ENCODE assay signal across 16 cellular contexts in the genomic region with DNA sequence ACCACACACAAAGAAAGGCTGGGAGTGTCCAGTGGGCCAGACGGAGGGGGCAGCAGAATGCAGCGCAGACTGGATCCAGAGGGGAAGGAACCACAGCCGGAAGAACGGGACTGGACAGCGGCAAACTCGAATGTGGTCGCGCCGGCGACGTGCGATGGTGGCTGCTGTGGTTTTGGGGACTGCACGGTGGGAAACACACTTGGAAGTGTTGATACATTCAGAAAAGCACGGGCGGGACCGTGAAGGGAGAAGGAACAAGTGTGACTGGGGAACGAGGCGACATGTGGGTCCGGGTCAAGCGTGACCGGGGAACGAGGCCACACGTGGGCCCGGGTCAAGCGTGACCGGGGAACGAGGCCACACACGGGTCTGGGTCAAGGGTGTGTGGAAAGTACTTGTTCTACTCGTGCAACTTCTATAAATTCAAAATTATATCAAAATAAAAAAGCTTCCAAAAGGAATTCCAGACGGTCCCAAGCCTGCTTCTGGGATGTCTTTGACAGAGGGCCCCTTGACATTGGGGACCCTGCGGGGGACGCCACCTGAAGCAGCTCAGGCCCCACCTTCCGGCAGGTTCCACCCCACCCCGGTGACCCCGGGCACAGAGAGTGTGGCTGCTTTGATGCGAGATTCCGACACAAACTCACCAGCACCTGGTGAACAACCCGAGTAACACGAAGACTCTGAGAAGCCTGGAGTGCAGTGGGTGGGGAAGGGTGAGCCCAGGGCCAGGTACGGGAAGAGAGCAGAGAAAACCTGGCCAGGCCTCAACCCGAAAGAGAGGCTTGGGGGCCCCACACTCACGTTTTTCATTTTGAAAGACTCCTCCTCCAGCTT. TPM values are rescaled to one million over a fixed set of nuclear protein-coding genes. Genes with fewer than 3 reads are reported as not detected.
A peak's percentile ranks its signal among the peaks of the same experiment; 100 is the strongest.
DNase-seq lines count a peak whose midpoint lies in the region; ATAC-seq and TF ChIP-seq lines count a peak whose summit lies in the region.
"Had no signal": no experiment of that assay in that cellular context is flagged by ENCODE, and none has a peak within 500 bp of the region (broad histone marks: within the 10 kb centered on the region; RNA-seq: fewer than 3 reads in every experiment).

No MANE protein-coding gene starts in this region.

- H3K4me3 ChIP-seq in mesenchymal stem cell (ENCODE audit: insufficient read depth in 1 of 2, low read depth in 1 of 2, low read length in 2 of 2) (no peak overlapping the region), tibial artery (no peak overlapping the region), ovary (no peak overlapping the region)
- H3K4me3 ChIP-seq: A549 had no signal

- H3K4ac ChIP-seq in mesenchymal stem cell (ENCODE audit: low read depth in 1 of 2, low read length in 2 of 2), result peak overlapping the region in 1 of 2 experiments; percentile 29

- no peaks in the 10 kb centered on the region for H3K27me3 Mint-ChIP-seq in activated T-cell treated with anti-CD3 and anti-CD28 coated beads, Interleukin-2, amount 50 U/mL, for 24 hours
- H3K27me3 Mint-ChIP-seq in central memory CD8-positive, alpha-beta T cell, result no peaks in the 10 kb centered on the region
- H3K27me3 Mint-ChIP-seq: activated CD4-positive, alpha-beta T cell treated with anti-CD3 and anti-CD28 coated beads, Interleukin-2, amount 10 ng/mL, durations not matched to agents 24 days and 14 days had no signal

- ATAC-seq in central memory CD8-positive, alpha-beta T cell (replicated peaks; ENCODE audit: extremely low read depth, poor library complexity, severe bottlenecking), result no peak
- no peak for ATAC-seq in GM18519 (IDR thresholded peaks at IDR 0.05; ENCODE audit: low FRiP score, unreplicated experiment)
- ATAC-seq: A549 had no signal

- H3K27me3 ChIP-seq in mesenchymal stem cell (ENCODE audit: control insufficient read depth in 1 of 2, insufficient read depth in 1 of 2, low read length in 2 of 2), result no peaks in the 10 kb centered on the region
- H3K27me3 ChIP-seq in tibial artery, result no peaks in the 10 kb centered on the region
- H3K27me3 ChIP-seq in ovary, result no peaks in the 10 kb centered on the region

- H3K27ac ChIP-seq in mesenchymal stem cell (ENCODE audit: low read length, poor library complexity, severe bottlenecking) (no peak overlapping the region), tibial artery (peak overlapping the region; percentile 51 to 57), ovary (no peak overlapping the region)
- H3K27ac ChIP-seq: A549 had no signal

- TF ChIP-seq POLR2A in ovary (IDR thresholded peaks at IDR 0.05), result no peak

- H3K4me3 Mint-ChIP-seq in activated T-cell treated with anti-CD3 and anti-CD28 coated beads, Interleukin-2, amount 50 U/mL, for 24 hours, result no peak overlapping the region
- peak overlapping the region; percentile 43 for H3K4me3 Mint-ChIP-seq in central memory CD8-positive, alpha-beta T cell
- H3K4me3 Mint-ChIP-seq: activated CD4-positive, alpha-beta T cell treated with anti-CD3 and anti-CD28 coated beads, Interleukin-2, amount 10 ng/mL, durations not matched to agents 24 days and 14 days had no signal

- no peak overlapping the region for H2AK5ac ChIP-seq in mesenchymal stem cell (ENCODE audit: low read length, severe bottlenecking)

- H4K91ac ChIP-seq in mesenchymal stem cell (ENCODE audit: low read length), result peak overlapping the region; percentile 18

- peaks cover 44% of the 10 kb centered on the region for H3K79me1 ChIP-seq in mesenchymal stem cell (replicated peaks; ENCODE audit: low read length, poor library complexity, severe bottlenecking)

- H3K9me3 ChIP-seq in mesenchymal stem cell (ENCODE audit: control insufficient read depth, low read length) (no peaks in the 10 kb centered on the region), tibial artery (no peaks in the 10 kb centered on the region), ovary (no peaks in the 10 kb centered on the region)
- H3K9me3 ChIP-seq: A549 had no signal

- peaks cover 65% of the 10 kb centered on the region for H3K36me3 Mint-ChIP-seq in activated T-cell treated with anti-CD3 and anti-CD28 coated beads, Interleukin-2, amount 50 U/mL, for 24 hours (ENCODE audit: low read depth)
- H3K36me3 Mint-ChIP-seq in central memory CD8-positive, alpha-beta T cell (ENCODE audit: insufficient read depth), result peaks cover 63% of the 10 kb centered on the region

- peak overlapping the region; percentile 10 for H4K8ac ChIP-seq in mesenchymal stem cell (ENCODE audit: low read length)

- intact Hi-C loops in tibial artery (cut with DNase I; ENCODE audit: low total_unique reads), result no loop called here
- intact Hi-C loops in ovary (cut with DNase I), result no loop called here

- no peak for DNase-seq in activated T-cell treated with anti-CD3 and anti-CD28 coated beads, Interleukin-2, amount 50 U/mL, for 24 hours
- DNase-seq in activated T-cell treated with anti-CD3 and anti-CD28 coated beads, Interleukin-2, amount 50 U/mL, for 1 hour, result no peak
- DNase-seq in central memory CD8-positive, alpha-beta T cell (ENCODE audit: low spot score in 2 of 2), result no peak
- DNase-seq in mesenchymal stem cell, result no peak
- no peak for DNase-seq in tibial artery
- DNase-seq in ovary, result no peak
- DNase-seq in activated CD4-positive, alpha-beta T cell treated with anti-CD3 and anti-CD28 coated beads, Interleukin-2, amount 50 U/mL, for 4 hours, result no peak
- DNase-seq: activated CD4-positive, alpha-beta T cell treated with anti-CD3 and anti-CD28 coated beads, Interleukin-2, amount 10 ng/mL, durations not matched to agents 24 days and 14 days; CD8-positive, alpha-beta memory T cell; HCEC 1CT; KBM-7; NCI-H1105 treated with DMSO at 0.1 percent for 48 hours; SHP77 treated with DMSO at 0.1 percent for 48 hours; stimulated activated naive CD4-positive, alpha-beta T cell treated with Interleukin-2 at 50 U/mL for 16 hours had no signal

- H2AFZ ChIP-seq in mesenchymal stem cell (ENCODE audit: low read depth, low read length), result no peak overlapping the region

- no peak for TF ChIP-seq EP300 in ovary (IDR thresholded peaks at IDR 0.05)

- H2BK15ac ChIP-seq in mesenchymal stem cell (ENCODE audit: low read depth, poor library complexity, severe bottlenecking), result no peak overlapping the region

- no peak overlapping the region for H2BK12ac ChIP-seq in mesenchymal stem cell (ENCODE audit: low read length in 2 of 2)

- no peak overlapping the region for H3K14ac ChIP-seq in mesenchymal stem cell (ENCODE audit: low read length in 2 of 2)

- no peak overlapping the region for H2BK120ac ChIP-seq in mesenchymal stem cell (ENCODE audit: low read depth, low read length)

- H3K4me1 ChIP-seq in mesenchymal stem cell (ENCODE audit: control insufficient read depth, insufficient read depth, low read depth, low read length), result peaks cover 31% of the 10 kb centered on the region
- H3K4me1 ChIP-seq in tibial artery, result peaks cover 0 to 13% (median 10%) of the 10 kb centered on the region in 4 donors
- peaks cover 12% of the 10 kb centered on the region for H3K4me1 ChIP-seq in ovary (ENCODE audit: insufficient read depth)
- H3K4me1 ChIP-seq: A549 had no signal

- no peaks in the 10 kb centered on the region for H3K9me3 Mint-ChIP-seq in activated T-cell treated with anti-CD3 and anti-CD28 coated beads, Interleukin-2, amount 50 U/mL, for 24 hours
- no peaks in the 10 kb centered on the region for H3K9me3 Mint-ChIP-seq in central memory CD8-positive, alpha-beta T cell
- H3K9me3 Mint-ChIP-seq: activated CD4-positive, alpha-beta T cell treated with anti-CD3 and anti-CD28 coated beads, Interleukin-2, amount 10 ng/mL, durations not matched to agents 24 days and 14 days had no signal

- H3K18ac ChIP-seq in mesenchymal stem cell (ENCODE audit: low read depth in 1 of 2, low read length in 2 of 2), result no peak overlapping the region

- TF ChIP-seq CTCF in tibial artery (IDR thresholded peaks at IDR 0.05), result no peak
- no peak for TF ChIP-seq CTCF in ovary (IDR thresholded peaks at IDR 0.05)

- H3K36me3 ChIP-seq in mesenchymal stem cell (ENCODE audit: control insufficient read depth in 1 of 2, insufficient read depth in 2 of 2, low read depth in 1 of 2, low read length in 2 of 2) (peaks cover 83% of the 10 kb centered on the region in 2 experiments), tibial artery (peaks cover 12 to 72% (median 41%) of the 10 kb centered on the region in 3 donors), ovary (no peaks in the 10 kb centered on the region)

- WGBS in mesenchymal stem cell, result 97% methylated on average over 30 of the region's 42 CpGs
- WGBS in ovary, 3 donors, result 74 to 83% (median 77%) methylated on average over 38 to 42 of the region's 42 CpGs

- H3K9ac ChIP-seq in mesenchymal stem cell (ENCODE audit: low read length), result peak overlapping the region; percentile 43

- H3K23ac ChIP-seq in mesenchymal stem cell (ENCODE audit: low read length in 2 of 2), result no peak overlapping the region

- peaks cover 2% of the 10 kb centered on the region for H3K4me1 Mint-ChIP-seq in activated T-cell treated with anti-CD3 and anti-CD28 coated beads, Interleukin-2, amount 50 U/mL, for 24 hours (ENCODE audit: low read depth)
- H3K4me1 Mint-ChIP-seq in central memory CD8-positive, alpha-beta T cell, result peaks cover 23% of the 10 kb centered on the region
- H3K4me1 Mint-ChIP-seq: activated CD4-positive, alpha-beta T cell treated with anti-CD3 and anti-CD28 coated beads, Interleukin-2, amount 10 ng/mL, durations not matched to agents 24 days and 14 days; CD8-positive, alpha-beta memory T cell had no signal

- H3K27ac Mint-ChIP-seq in activated T-cell treated with anti-CD3 and anti-CD28 coated beads, Interleukin-2, amount 50 U/mL, for 24 hours, result peak overlapping the region; percentile 39
- peak overlapping the region; percentile 55 for H3K27ac Mint-ChIP-seq in central memory CD8-positive, alpha-beta T cell (ENCODE audit: low read depth)
- H3K27ac Mint-ChIP-seq: activated CD4-positive, alpha-beta T cell treated with anti-CD3 and anti-CD28 coated beads, Interleukin-2, amount 10 ng/mL, durations not matched to agents 24 days and 14 days had no signal

- H3K4me2 ChIP-seq in mesenchymal stem cell (ENCODE audit: low read length, poor library complexity, severe bottlenecking), result no peak overlapping the region
- H3K4me2 ChIP-seq: A549 had no signal

- H2BK5ac ChIP-seq in mesenchymal stem cell (ENCODE audit: low read depth, low read length, poor library complexity, severe bottlenecking), result no peak overlapping the region

RNA-seq across cellular contexts. Expression of gene C13orf46, which starts 25.1 kb away (rescaled TPM):
- polyA plus RNA-seq in mesenchymal stem cell (2013, experiment 1 of 2), result 0.43 TPM
- polyA plus RNA-seq in mesenchymal stem cell (2013, experiment 2 of 2), result 0.45 TPM
- total RNA-seq in ovary, result 1 to 10 TPM in 2 of 7 donors, under 1 TPM in 3, not detected in 2; 0.35 to 2.0 (median 0.58) TPM
- under 1 TPM; 0.05 to 0.31 TPM for polyA plus RNA-seq in ovary

Comparison
In these comparisons a context has a peak if more than half of its experiments do, and no peak if none do; other contexts are left out.
1. H3K27ac ChIP-seq: peak in tibial artery (2 of 2); none in mesenchymal stem cell (single experiment) and ovary (0 of 2).